9 cellular contexts compared by ENCODE assay signal in genomic region chr6:110476046-110476849, GRCh38. TPM values are rescaled to one million over a fixed set of nuclear protein-coding genes. Genes with fewer than 3 reads are reported as not detected.
A peak's percentile ranks its signal among the peaks of the same experiment; 100 is the strongest.
DNase-seq lines count a peak whose midpoint lies in the region; ATAC-seq and TF ChIP-seq lines count a peak whose summit lies in the region.
"Had no signal": no experiment of that assay in that cellular context is flagged by ENCODE, and none has a peak within 500 bp of the region (broad histone marks: within the 10 kb centered on the region; RNA-seq: fewer than 3 reads in every experiment).

TSS of gene SLC22A16 (minus strand) at chr6:110476613. CDS start at chr6:110476574, 39 bp downstream.

- H3K4me2 ChIP-seq in BLaER1 treated with 17β-estradiol and CSF1 and Interleukin-3, amounts not matched to agents 10 nM and 100 nM = peak within 1 kb of the TSS; percentile 77 to 96 (median 87)
- H3K4me2 ChIP-seq in neural progenitor cell = no peak within 1 kb of the TSS

- H3K36me3 Mint-ChIP-seq in endothelial cell (ENCODE audit: low read depth, unreplicated experiment) = no peaks in the 10 kb centered on the region
- H3K36me3 Mint-ChIP-seq in neural progenitor cell = no peaks in the 10 kb centered on the region

- no peak within 1 kb of the TSS for H3K4me3 Mint-ChIP-seq in endothelial cell (ENCODE audit: unreplicated experiment)
- peak within 1 kb of the TSS; percentile 38 for H3K4me3 Mint-ChIP-seq in neural progenitor cell

- H3K27ac Mint-ChIP-seq in endothelial cell (ENCODE audit: unreplicated experiment) (no peak within 1 kb of the TSS), neural progenitor cell (no peak within 1 kb of the TSS)

- H3K9ac ChIP-seq in BLaER1 treated with 17β-estradiol and CSF1 and Interleukin-3, amounts not matched to agents 10 nM and 100 nM = peak within 1 kb of the TSS; percentile 79 to 100 (median 93)
- H3K9ac ChIP-seq in neural progenitor cell = no peak within 1 kb of the TSS

- H3K9me3 ChIP-seq in BLaER1 treated with 17β-estradiol and CSF1 and Interleukin-3, amounts not matched to agents 10 nM and 100 nM (replicated peaks in 1 of 11) = peaks cover 7 to 60% (median 48%) of the 10 kb centered on the region in 11 experiments; a peak in 20 of 22 replicates
- H3K9me3 ChIP-seq in neural progenitor cell (ENCODE audit: low read depth) (peaks cover 4% of the 10 kb centered on the region), SJCRH30 (replicated peaks) (no peaks in the 10 kb centered on the region)

- no peaks in the 10 kb centered on the region for H3K79me2 ChIP-seq in neural progenitor cell (ENCODE audit: low read depth)

- TF ChIP-seq CTCF in endothelial cell (IDR thresholded peaks at IDR 0.05; ENCODE audit: unreplicated experiment) (no peak), neural progenitor cell (IDR thresholded peaks at IDR 0.05) (no peak)

- no peaks in the 10 kb centered on the region for H3K27me3 ChIP-seq in BLaER1 treated with 17β-estradiol and CSF1 and Interleukin-3, amounts not matched to agents 10 nM and 100 nM
- no peaks in the 10 kb centered on the region for H3K27me3 ChIP-seq in neural progenitor cell
- no peaks in the 10 kb centered on the region for H3K27me3 ChIP-seq in SJCRH30

- H2AFZ ChIP-seq in neural progenitor cell (replicated peaks) = no peak within 1 kb of the TSS

- DNase-seq in NCI-H345 (lab: John Stamatoyannopoulos, UW) = peak; percentile 47
- peak; percentile 17 for DNase-seq in endothelial cell (ENCODE audit: low spot score)
- no peak for DNase-seq in neural progenitor cell (ENCODE audit: low spot score)
- DNase-seq in SHP77 treated with DMSO at 0.1 percent for 48 hours (lab: John Stamatoyannopoulos, UW) = no peak
- no peak for DNase-seq in SJCRH30

- H4K20me1 ChIP-seq in BLaER1 treated with 17β-estradiol and CSF1 and Interleukin-3, amounts not matched to agents 10 nM and 100 nM = no peaks in the 10 kb centered on the region
- no peaks in the 10 kb centered on the region for H4K20me1 ChIP-seq in neural progenitor cell (ENCODE audit: low read depth)

- H3K27ac ChIP-seq in BLaER1 treated with 17β-estradiol and CSF1 and Interleukin-3, amounts not matched to agents 10 nM and 100 nM = peak within 1 kb of the TSS; percentile 64 to 100 (median 96)
- H3K27ac ChIP-seq in neural progenitor cell = no peak within 1 kb of the TSS
- no peak within 1 kb of the TSS for H3K27ac ChIP-seq in SJCRH30

- peaks cover 10% of the 10 kb centered on the region for H3K4me1 Mint-ChIP-seq in endothelial cell (ENCODE audit: unreplicated experiment)
- H3K4me1 Mint-ChIP-seq in neural progenitor cell = no peaks in the 10 kb centered on the region

- peak within 1 kb of the TSS; percentile 61 to 78 (median 68) for H3K4me3 ChIP-seq in BLaER1 treated with 17β-estradiol and CSF1 and Interleukin-3, amounts not matched to agents 10 nM and 100 nM
- H3K4me3 ChIP-seq in neural progenitor cell (no peak within 1 kb of the TSS), SJCRH30 (no peak within 1 kb of the TSS)

- H3K27me3 Mint-ChIP-seq in endothelial cell (ENCODE audit: unreplicated experiment) (peaks cover 8% of the 10 kb centered on the region), neural progenitor cell (ENCODE audit: insufficient read depth, low read depth) (peaks cover 13% of the 10 kb centered on the region)

- H3F3A ChIP-seq in neural progenitor cell (ENCODE audit: low read depth) = no peaks in the 10 kb centered on the region

- H3K4me1 ChIP-seq in BLaER1 treated with 17β-estradiol and CSF1 and Interleukin-3, amounts not matched to agents 10 nM and 100 nM = peaks cover 16 to 44% (median 30%) of the 10 kb centered on the region in 10 experiments
- H3K4me1 ChIP-seq in neural progenitor cell = no peaks in the 10 kb centered on the region
- H3K4me1 ChIP-seq in SJCRH30 = no peaks in the 10 kb centered on the region

- H3K9me3 Mint-ChIP-seq in endothelial cell (ENCODE audit: unreplicated experiment) (no peaks in the 10 kb centered on the region), neural progenitor cell (peaks cover 23% of the 10 kb centered on the region)

- ATAC-seq in HG02938 (IDR thresholded peaks at IDR 0.05; ENCODE audit: unreplicated experiment) (no peak), HG02623 (IDR thresholded peaks at IDR 0.05; ENCODE audit: unreplicated experiment) (no peak)

- peaks cover 0 to 43% (median 25%) of the 10 kb centered on the region in 11 experiments; a peak in 14 of 22 replicates for H3K36me3 ChIP-seq in BLaER1 treated with 17β-estradiol and CSF1 and Interleukin-3, amounts not matched to agents 10 nM and 100 nM
- H3K36me3 ChIP-seq in neural progenitor cell (no peaks in the 10 kb centered on the region), SJCRH30 (no peaks in the 10 kb centered on the region)

RNA-seq across cellular contexts. Expression of gene SLC22A16, which starts in this region (rescaled TPM):
- total RNA-seq in endothelial cell (ENCODE audit: unreplicated experiment) (0.54 TPM), neural progenitor cell (ENCODE audit: low replicate concordance) (not detected in 2 replicates)
- 0.38 TPM in 1 of 2 replicates, not detected in the other for total RNA-seq in SJCRH30 (2014; rRNA removed; shearing (Covaris generic))
- total RNA-seq: myocyte had no signal

Comparison
In these comparisons a context has a peak if more than half of its experiments do, and no peak if none do; other contexts are left out.
1. Peak in DNase-seq in endothelial cell; RNA of the gene not detected or under 1 TPM.
2. H3K27ac ChIP-seq: peak in BLaER1 treated with 17β-estradiol and CSF1 and Interleukin-3, amounts not matched to agents 10 nM and 100 nM (11 of 11); none in neural progenitor cell (single experiment) and SJCRH30 (single experiment).
3. H3K4me3 ChIP-seq: peak in BLaER1 treated with 17β-estradiol and CSF1 and Interleukin-3, amounts not matched to agents 10 nM and 100 nM (10 of 10); none in neural progenitor cell (single experiment) and SJCRH30 (single experiment).